ENCODE assay signal across 17 cellular contexts in genomic region chrX:150805736-150806135, GRCh38.
DNase-seq lines count a peak whose midpoint lies in the region; ATAC-seq, FAIRE-seq and TF ChIP-seq lines count a peak whose summit lies in the region.
"Had no signal": no experiment of that assay in that cellular context is flagged by ENCODE, and none has a peak within 500 bp of the region (broad histone marks: within the 10 kb centered on the region; RNA-seq: fewer than 3 reads in every experiment).

No MANE protein-coding gene starts in this region.

- H3K4me3 ChIP-seq in A549 (no peak overlapping the region), HEK293 (ENCODE audit: low read depth, low read length) (no peak overlapping the region), K562 (no peak overlapping the region), mesenchymal stem cell (ENCODE audit: insufficient read depth in 1 of 2, low read depth in 1 of 2, low read length in 2 of 2) (no peak overlapping the region), colonic mucosa (no peak overlapping the region), dorsolateral prefrontal cortex (no peak overlapping the region), Caco-2 (ENCODE audit: low read depth, low read length) (no peak overlapping the region)
- H3K4me3 ChIP-seq: BLaER1, GM12878, GM23338 had no signal

- H4K20me1 ChIP-seq in K562 (replicated peaks; ENCODE audit: control insufficient read depth, insufficient read depth, low read length) = no peaks in the 10 kb centered on the region
- H4K20me1 ChIP-seq: BLaER1 had no signal

- H3K79me1 ChIP-seq in mesenchymal stem cell (replicated peaks; ENCODE audit: low read length, poor library complexity, severe bottlenecking) = peaks cover 1% of the 10 kb centered on the region

- no peak overlapping the region for H2BK5ac ChIP-seq in mesenchymal stem cell (ENCODE audit: low read depth, low read length, poor library complexity, severe bottlenecking)

- H3K4ac ChIP-seq in mesenchymal stem cell (ENCODE audit: low read depth in 1 of 2, low read length in 2 of 2) = no peak overlapping the region

- H3K23ac ChIP-seq in mesenchymal stem cell (ENCODE audit: low read length in 2 of 2) = no peak overlapping the region

- H2AK5ac ChIP-seq in mesenchymal stem cell (ENCODE audit: low read length, severe bottlenecking) = no peak overlapping the region

- no peak overlapping the region for H3K9ac ChIP-seq in K562 (ENCODE audit: insufficient read depth in 1 of 2, low read depth in 2 of 2, low read length in 2 of 2)
- no peak overlapping the region for H3K9ac ChIP-seq in mesenchymal stem cell (ENCODE audit: low read length)
- H3K9ac ChIP-seq in colonic mucosa (ENCODE audit: low read depth in 2 of 2, low read length in 2 of 2) = no peak overlapping the region
- H3K9ac ChIP-seq: BLaER1 had no signal

- no peak overlapping the region for H3K14ac ChIP-seq in mesenchymal stem cell (ENCODE audit: low read length in 2 of 2)

- H3K9me3 ChIP-seq in A549 (no peaks in the 10 kb centered on the region), HEK293 (ENCODE audit: control insufficient read depth, insufficient read depth, low read depth, low read length) (0 out of 2 replicates have a peak, but pooled peaks cover 2% of the 10 kb centered on the region), K562 (replicated peaks; ENCODE audit: control insufficient read depth, insufficient read depth, low read depth, low read length) (no peaks in the 10 kb centered on the region), mesenchymal stem cell (ENCODE audit: control insufficient read depth, low read length) (no peaks in the 10 kb centered on the region), colonic mucosa (no peaks in the 10 kb centered on the region), Caco-2 (no peaks in the 10 kb centered on the region)
- H3K9me3 ChIP-seq: BLaER1 had no signal

- no peak for TF ChIP-seq CTCF in A549 (IDR thresholded peaks at IDR 0.05)
- TF ChIP-seq CTCF in HEK293 (tag by site-specific recombination; IDR thresholded peaks at IDR 0.05) = no peak
- TF ChIP-seq CTCF in K562 (IDR thresholded peaks at IDR 0.05 in 2 of 3, conservative IDR thresholded peaks at IDR 0.05 in 1 of 3; ENCODE audit: insufficient read depth in 2 of 3, low read depth in 1 of 3, low read length in 3 of 3) = no peak
- no peak for TF ChIP-seq CTCF in colonic mucosa (IDR thresholded peaks at IDR 0.05)
- TF ChIP-seq CTCF in dorsolateral prefrontal cortex (IDR thresholded peaks at IDR 0.05 in 54 of 56, conservative IDR thresholded peaks at IDR 0.05 in 2 of 56; ENCODE audit: low read depth in 1 of 56, partially characterized antibody in 56 of 56) = no peak
- TF ChIP-seq CTCF in Caco-2 (IDR thresholded peaks at IDR 0.05; ENCODE audit: insufficient read depth in 1 of 2, low read depth in 1 of 2, low read length in 1 of 2, severe bottlenecking in 1 of 2, unreplicated experiment in 1 of 2) = no peak

- H3K18ac ChIP-seq in mesenchymal stem cell (ENCODE audit: low read depth in 1 of 2, low read length in 2 of 2) = no peak overlapping the region

- H3K27me3 ChIP-seq in K562 (ENCODE audit: control insufficient read depth in 2 of 2, insufficient read depth in 2 of 2, low read length in 2 of 2) (no peaks in the 10 kb centered on the region), mesenchymal stem cell (ENCODE audit: control insufficient read depth in 1 of 2, insufficient read depth in 1 of 2, low read length in 2 of 2) (no peaks in the 10 kb centered on the region), colonic mucosa (no peaks in the 10 kb centered on the region), dorsolateral prefrontal cortex (peaks cover 0 to 28% (median 0%) of the 10 kb centered on the region in 45 donors), Caco-2 (replicated peaks; ENCODE audit: control insufficient read depth, insufficient read depth, low read length) (no peaks in the 10 kb centered on the region)
- H3K27me3 ChIP-seq: BLaER1 had no signal

- peaks cover 3% of the 10 kb centered on the region for H3K27me3 Mint-ChIP-seq in Caco-2 (ENCODE audit: insufficient read depth, unreplicated experiment)

- ATAC-seq in A549 = no peak
- no peak for ATAC-seq in K562
- ATAC-seq: GM12878, GM23338 had no signal

- DNase-seq in A549 (ENCODE audit: low read depth in 1 of 2, low spot score in 1 of 2) = no peak
- DNase-seq in K562 (ENCODE audit: extremely low read depth in 1 of 4, low spot score in 3 of 4) = no peak
- DNase-seq in mesenchymal stem cell = peak; percentile 12
- DNase-seq in colonic mucosa = no peak
- no peak for DNase-seq in dorsolateral prefrontal cortex
- no peak for DNase-seq in Caco-2
- DNase-seq in OCI-M1 (lab: John Stamatoyannopoulos, UW) = no peak
- DNase-seq: AML-193; Calu3; CD8-positive, alpha-beta memory T cell; DMS 273 treated with DMSO at 0.1 percent for 48 hours; H7 had no signal

- FAIRE-seq in A549 (lab: Jason Lieb, UNC) = peak; percentile 92
- no peak for FAIRE-seq in K562 (lab: Jason Lieb, UNC)
- FAIRE-seq: GM12878 had no signal

- H3K27ac ChIP-seq in A549 = no peak overlapping the region
- H3K27ac ChIP-seq in HEK293 (ENCODE audit: extremely low read depth, low read depth, low read length) = no peak overlapping the region
- no peak overlapping the region for H3K27ac ChIP-seq in K562 (ENCODE audit: extremely low read depth, low read depth, low read length)
- H3K27ac ChIP-seq in mesenchymal stem cell (ENCODE audit: low read length, poor library complexity, severe bottlenecking) = no peak overlapping the region
- H3K27ac ChIP-seq in colonic mucosa = no peak overlapping the region
- no peak overlapping the region for H3K27ac ChIP-seq in dorsolateral prefrontal cortex
- H3K27ac ChIP-seq: 22Rv1, BLaER1 had no signal

- in situ Hi-C loops in K562 (cut with MboI) = no loop called here

- H4K8ac ChIP-seq in mesenchymal stem cell (ENCODE audit: low read length) = no peak overlapping the region

- H3K79me2 ChIP-seq in K562 (ENCODE audit: control insufficient read depth, insufficient read depth, low read length) = no peaks in the 10 kb centered on the region

- H3K4me1 Mint-ChIP-seq in Caco-2 (ENCODE audit: low read depth, unreplicated experiment) = no peaks in the 10 kb centered on the region
- H3K4me1 Mint-ChIP-seq: CD8-positive, alpha-beta memory T cell; GM23338 had no signal

- no peak overlapping the region for H2BK15ac ChIP-seq in mesenchymal stem cell (ENCODE audit: low read depth, poor library complexity, severe bottlenecking)

- H4K91ac ChIP-seq in mesenchymal stem cell (ENCODE audit: low read length) = no peak overlapping the region

- 97% methylated on average over 2 of the region's 2 CpGs for WGBS in A549 (ENCODE audit: missing lambda C conversion rate)
- 95% methylated on average over 2 of the region's 2 CpGs for WGBS in K562 (ENCODE audit: insufficient coverage, low coverage, missing lambda C conversion rate)
- WGBS in mesenchymal stem cell = 94% methylated on average over 2 of the region's 2 CpGs

- POLR2A ChIA-PET in A549 (lab: Yijun Ruan, JAX) = no interaction called here
- POLR2A ChIA-PET in HEK293 (lab: Yijun Ruan, JAX) = no interaction called here
- POLR2A ChIA-PET in K562 (lab: Yijun Ruan, JAX) = no interaction called here
- POLR2A ChIA-PET in Caco-2 (lab: Charles Lee) = no interaction called here

- TF ChIP-seq POLR2A in A549 (IDR thresholded peaks at IDR 0.05; ENCODE audit: low read length) (no peak), K562 (conservative IDR thresholded peaks at IDR 0.05) (no peak)

- H3K36me3 ChIP-seq in HEK293 (ENCODE audit: control insufficient read depth in 2 of 2, insufficient read depth in 1 of 2, low read length in 2 of 2) (peaks cover 0 to 3% of the 10 kb centered on the region in 2 experiments; a peak in 1 of 3 replicates), K562 (ENCODE audit: control insufficient read depth, insufficient read depth, low read length) (no peaks in the 10 kb centered on the region), mesenchymal stem cell (ENCODE audit: control insufficient read depth in 1 of 2, insufficient read depth in 2 of 2, low read depth in 1 of 2, low read length in 2 of 2) (no peaks in the 10 kb centered on the region), colonic mucosa (no peaks in the 10 kb centered on the region), Caco-2 (ENCODE audit: control insufficient read depth, insufficient read depth, low read length) (no peaks in the 10 kb centered on the region)

- H3K27ac Mint-ChIP-seq in Caco-2 (ENCODE audit: unreplicated experiment) = no peak overlapping the region
- H3K27ac Mint-ChIP-seq: GM23338 had no signal

- no peaks in the 10 kb centered on the region for H3K9me1 ChIP-seq in K562 (ENCODE audit: control insufficient read depth, insufficient read depth, low read length)

- no peak overlapping the region for H2BK120ac ChIP-seq in mesenchymal stem cell (ENCODE audit: low read depth, low read length)

- TF ChIP-seq EP300 in A549 (IDR thresholded peaks at IDR 0.05) (no peak), K562 (IDR thresholded peaks at IDR 0.05; ENCODE audit: low read length) (no peak)

- TF ChIP-seq RAD21 in A549 (conservative IDR thresholded peaks at IDR 0.05 in 1 of 2, IDR thresholded peaks at IDR 0.05 in 1 of 2) (no peak), K562 (CRISPR knock-in tag; conservative IDR thresholded peaks at IDR 0.05 in 1 of 2, IDR thresholded peaks at IDR 0.05 in 1 of 2) (no peak)

- no peak overlapping the region for H3K4me3 Mint-ChIP-seq in Caco-2 (ENCODE audit: unreplicated experiment)
- H3K4me3 Mint-ChIP-seq: CD8-positive, alpha-beta memory T cell; GM23338 had no signal

- CTCF ChIA-PET in A549 (lab: Yijun Ruan, JAX) = interaction anchor here (1.3 kb wide), 1 partner anchor 33 kb away, joined by 3 read pairs; no protein-coding TSS in a partner anchor
- CTCF ChIA-PET in HEK293 (lab: Yijun Ruan, JAX) = no interaction called here
- CTCF ChIA-PET in K562 (lab: Yijun Ruan, JAX; ENCODE audit: low intra/inter-chr PET ratio) = no interaction called here
- CTCF ChIA-PET in Caco-2 (lab: Charles Lee) = no interaction called here

- no peak overlapping the region for H2BK12ac ChIP-seq in mesenchymal stem cell (ENCODE audit: low read length in 2 of 2)

- H3K4me2 ChIP-seq in A549 (no peak overlapping the region), K562 (ENCODE audit: insufficient read depth, low read length) (no peak overlapping the region), mesenchymal stem cell (ENCODE audit: low read length, poor library complexity, severe bottlenecking) (no peak overlapping the region)
- H3K4me2 ChIP-seq: BLaER1, GM23338 had no signal

- no peaks in the 10 kb centered on the region for H3K9me3 Mint-ChIP-seq in Caco-2 (ENCODE audit: unreplicated experiment)
- H3K9me3 Mint-ChIP-seq: CD8-positive, alpha-beta memory T cell; GM23338 had no signal

- BruUV-seq in K562 (replicated peaks; lab: Mats Ljungman, UMichigan) (no TSS peak), Caco-2 (replicated peaks; lab: Mats Ljungman, UMichigan) (no TSS peak)

- intact Hi-C loops in K562 (cut with micrococcal nuclease) (no loop called here), colonic mucosa (cut with DNase I) (no loop called here), dorsolateral prefrontal cortex (cut with DNase I) (no loop called here), Caco-2 (cut with micrococcal nuclease; ENCODE audit: unreplicated experiment) (no loop called here)

- H3K4me1 ChIP-seq in A549 (no peaks in the 10 kb centered on the region), HEK293 (ENCODE audit: control insufficient read depth, insufficient read depth, low read length) (no peaks in the 10 kb centered on the region), K562 (replicated peaks in 1 of 2; ENCODE audit: control insufficient read depth in 2 of 2, insufficient read depth in 2 of 2, low read length in 2 of 2) (no peaks in the 10 kb centered on the region), mesenchymal stem cell (ENCODE audit: control insufficient read depth, insufficient read depth, low read depth, low read length) (no peaks in the 10 kb centered on the region), colonic mucosa (no peaks in the 10 kb centered on the region), Caco-2 (no peaks in the 10 kb centered on the region)
- H3K4me1 ChIP-seq: BLaER1 had no signal

- H2AFZ ChIP-seq in K562 (ENCODE audit: low read depth, low read length) (no peak overlapping the region), mesenchymal stem cell (ENCODE audit: low read depth, low read length) (no peak overlapping the region)
- H2AFZ ChIP-seq: GM23338 had no signal

- no peaks in the 10 kb centered on the region for H3K36me3 Mint-ChIP-seq in Caco-2 (ENCODE audit: insufficient read depth, unreplicated experiment)
